In genomic region chr20:1805161-1805581, GRCh38 we compare ENCODE assay signal across 20 cellular contexts.
DNase-seq lines count a peak whose midpoint lies in the region; ATAC-seq, FAIRE-seq and TF ChIP-seq lines count a peak whose summit lies in the region.
"Had no signal": no experiment of that assay in that cellular context is flagged by ENCODE, and none has a peak within 500 bp of the region (broad histone marks: within the 10 kb centered on the region; RNA-seq: fewer than 3 reads in every experiment).

No MANE protein-coding gene starts in this region.

- H3K4me2 ChIP-seq in A549: 0 out of 3 replicates have a peak overlapping the region, but pooled peaks have one; percentile 9
- no peak overlapping the region for H3K4me2 ChIP-seq in PC-9
- H3K4me2 ChIP-seq in neural progenitor cell: peak overlapping the region; percentile 7

- no peak for TF ChIP-seq POLR2A in A549 (IDR thresholded peaks at IDR 0.05; ENCODE audit: low read length)

- no peaks in the 10 kb centered on the region for H3K9me2 ChIP-seq in PC-9 (ENCODE audit: insufficient read depth)

- FAIRE-seq in A549 (lab: Jason Lieb, UNC): no peak

- TF ChIP-seq CTCF in A549 (IDR thresholded peaks at IDR 0.05) (no peak), PC-9 (conservative IDR thresholded peaks at IDR 0.05) (no peak), neural progenitor cell (IDR thresholded peaks at IDR 0.05) (no peak)

- H3K27ac ChIP-seq in A549 (peak overlapping the region in 1 of 2 experiments; percentile 32; a peak in 2 of 6 replicates), PC-9 (no peak overlapping the region), epithelial cell of prostate (peak overlapping the region; percentile 74), neural progenitor cell (no peak overlapping the region)
- H3K27ac ChIP-seq in CD8-positive, alpha-beta memory T cell (ENCODE audit: low read depth, low read length): no peak overlapping the region
- H3K27ac ChIP-seq: thoracic aorta had no signal

- POLR2A ChIA-PET in A549 (lab: Yijun Ruan, JAX) (no interaction called here), PC-9 (lab: Charles Lee; ENCODE audit: unreplicated experiment) (interaction anchor here (1.0 kb wide), 1 partner anchor 37 kb away, joined by 4 read pairs; no protein-coding TSS in a partner anchor)
- POLR2A ChIA-PET in CD8-positive, alpha-beta memory T cell (lab: Charles Lee): no interaction called here

- H3K9ac ChIP-seq in neural progenitor cell: no peak overlapping the region

- no peak overlapping the region for H3K27ac Mint-ChIP-seq in neural progenitor cell
- H3K27ac Mint-ChIP-seq in CD8-positive, alpha-beta memory T cell: no peak overlapping the region
- H3K27ac Mint-ChIP-seq: CD8-positive, alpha-beta T cell; nephron had no signal

- H3K9me3 ChIP-seq in A549 (no peaks in the 10 kb centered on the region), PC-9 (ENCODE audit: insufficient read depth, low read depth) (no peaks in the 10 kb centered on the region), neural progenitor cell (ENCODE audit: low read depth) (no peaks in the 10 kb centered on the region)
- H3K9me3 ChIP-seq in CD8-positive, alpha-beta memory T cell (ENCODE audit: low read length): no peaks in the 10 kb centered on the region
- H3K9me3 ChIP-seq: heart right ventricle, thoracic aorta had no signal

- no peaks in the 10 kb centered on the region for H3K36me3 Mint-ChIP-seq in neural progenitor cell
- H3K36me3 Mint-ChIP-seq in CD8-positive, alpha-beta memory T cell: no peaks in the 10 kb centered on the region
- H3K36me3 Mint-ChIP-seq: CD8-positive, alpha-beta T cell had no signal

- ATAC-seq in A549 (peak in 1 of 2 experiments; percentile 2; a peak in 3 of 6 replicates), GM21528 (IDR thresholded peaks at IDR 0.05; ENCODE audit: low FRiP score, unreplicated experiment) (no peak)
- ATAC-seq: CD8-positive, alpha-beta T cell; heart right ventricle had no signal

- TF ChIP-seq EP300 in A549 (IDR thresholded peaks at IDR 0.05): no peak

- no peaks in the 10 kb centered on the region for H3K9me3 Mint-ChIP-seq in neural progenitor cell
- no peaks in the 10 kb centered on the region for H3K9me3 Mint-ChIP-seq in CD8-positive, alpha-beta memory T cell
- H3K9me3 Mint-ChIP-seq: CD8-positive, alpha-beta T cell; nephron had no signal

- CTCF ChIA-PET in A549 (lab: Yijun Ruan, JAX): interaction anchor here (0.6 to 10.3 kb wide), 12 partner anchors 10 to 367 kb away, joined by 3 to 119 read pairs (median 4); no protein-coding TSS in a partner anchor
- CTCF ChIA-PET in PC-9 (lab: Charles Lee): no interaction called here
- CTCF ChIA-PET in CD8-positive, alpha-beta memory T cell (lab: Charles Lee): no interaction called here

- H4K20me1 ChIP-seq in PC-9 (ENCODE audit: insufficient read depth): no peaks in the 10 kb centered on the region
- H4K20me1 ChIP-seq in neural progenitor cell (ENCODE audit: low read depth): no peaks in the 10 kb centered on the region

- DNase-seq in A549 (ENCODE audit: low read depth in 1 of 2, low spot score in 1 of 2) (no peak), PC-9 (peak; percentile 40 to 44), epithelial cell of prostate (ENCODE audit: low read depth, low spot score) (no peak), neural progenitor cell (ENCODE audit: low spot score) (peak; percentile 51), posterior vena cava (ENCODE audit: low spot score) (no peak), NCI-H2081 (lab: John Stamatoyannopoulos, UW) (no peak)
- DNase-seq in CD8-positive, alpha-beta memory T cell: no peak
- DNase-seq: CD8-positive, alpha-beta T cell; effector memory CD4-positive, alpha-beta T cell; H7; heart right ventricle; KG1; mesenchymal stem cell; NCI-H187 treated with DMSO at 0.1 percent for 48 hours; NCI-H510A; SIG-M5; T-helper 2 cell had no signal

- intact Hi-C loops in PC-9 (cut with micrococcal nuclease; ENCODE audit: unreplicated experiment): loop anchor here (10.0 kb wide), 2 partner anchors 300 to 480 kb away; partner anchors contain the start of genes SDCBP2 and STK35
- intact Hi-C loops in posterior vena cava (cut with DNase I): loop anchor here in 1 of 2 donors (10.0 kb wide), 1 partner anchor 90 kb away; the partner anchor contains the start of gene SIRPA

- no peak overlapping the region for H3K4me3 Mint-ChIP-seq in neural progenitor cell
- no peak overlapping the region for H3K4me3 Mint-ChIP-seq in CD8-positive, alpha-beta memory T cell
- H3K4me3 Mint-ChIP-seq: CD8-positive, alpha-beta T cell had no signal

- H2AFZ ChIP-seq in PC-9 (no peak overlapping the region), neural progenitor cell (replicated peaks) (no peak overlapping the region)

- H3F3A ChIP-seq in PC-9 (ENCODE audit: insufficient read depth, low read depth): peaks cover 17% of the 10 kb centered on the region
- peaks cover 18% of the 10 kb centered on the region for H3F3A ChIP-seq in neural progenitor cell (ENCODE audit: low read depth)

- peaks cover 19% of the 10 kb centered on the region for H3K27me3 Mint-ChIP-seq in neural progenitor cell (ENCODE audit: insufficient read depth, low read depth)
- H3K27me3 Mint-ChIP-seq in CD8-positive, alpha-beta memory T cell: peaks cover 44 to 73% of the 10 kb centered on the region in 2 donors

- TF ChIP-seq RAD21 in A549 (conservative IDR thresholded peaks at IDR 0.05 in 1 of 2, IDR thresholded peaks at IDR 0.05 in 1 of 2): no peak

- no peak overlapping the region for H3K4me3 ChIP-seq in A549
- no peak overlapping the region for H3K4me3 ChIP-seq in PC-9
- no peak overlapping the region for H3K4me3 ChIP-seq in neural progenitor cell
- H3K4me3 ChIP-seq in CD8-positive, alpha-beta memory T cell (ENCODE audit: low read length): no peak overlapping the region
- H3K4me3 ChIP-seq: heart right ventricle, thoracic aorta had no signal

- peaks cover 31% of the 10 kb centered on the region for H3K4me1 ChIP-seq in A549
- peaks cover 37% of the 10 kb centered on the region for H3K4me1 ChIP-seq in PC-9 (replicated peaks; ENCODE audit: insufficient read depth)
- H3K4me1 ChIP-seq in neural progenitor cell: peaks cover 6% of the 10 kb centered on the region
- peaks cover 14% of the 10 kb centered on the region for H3K4me1 ChIP-seq in CD8-positive, alpha-beta memory T cell (ENCODE audit: insufficient read depth, low read length)

- H3K36me3 ChIP-seq in PC-9 (ENCODE audit: low read depth) (no peaks in the 10 kb centered on the region), neural progenitor cell (no peaks in the 10 kb centered on the region)
- H3K36me3 ChIP-seq in CD8-positive, alpha-beta memory T cell (ENCODE audit: insufficient read depth, low read length): no peaks in the 10 kb centered on the region
- H3K36me3 ChIP-seq: heart right ventricle, thoracic aorta had no signal

- BruUV-seq in PC-9 (replicated peaks; lab: Mats Ljungman, UMichigan): no TSS peak

- H3K4me1 Mint-ChIP-seq in neural progenitor cell: peaks cover 25% of the 10 kb centered on the region
- peaks cover 6 to 16% (median 16%) of the 10 kb centered on the region in 3 donors for H3K4me1 Mint-ChIP-seq in CD8-positive, alpha-beta memory T cell

- no peaks in the 10 kb centered on the region for H3K79me2 ChIP-seq in PC-9 (ENCODE audit: low read depth)
- H3K79me2 ChIP-seq in neural progenitor cell (ENCODE audit: low read depth): no peaks in the 10 kb centered on the region

- H3K27me3 ChIP-seq in PC-9 (ENCODE audit: insufficient read depth, low read depth) (no peaks in the 10 kb centered on the region), neural progenitor cell (peaks cover 49% of the 10 kb centered on the region)
- H3K27me3 ChIP-seq in CD8-positive, alpha-beta memory T cell (ENCODE audit: insufficient read depth, low read length, poor library complexity, severe bottlenecking): peaks cover 30% of the 10 kb centered on the region

- WGBS in A549 (ENCODE audit: missing lambda C conversion rate): 81% methylated on average over 4 of the region's 4 CpGs

TF ChIP-seq in A549, 52 proteins besides CTCF, POLR2A, EP300 and RAD21:
- TF ChIP-seq ZC3H11A (IDR thresholded peaks at IDR 0.05) (no peak), NR3C1 (IDR thresholded peaks at IDR 0.05) (no peak), BHLHE40 (IDR thresholded peaks at IDR 0.05; ENCODE audit: low read depth, low read length) (no peak), GATA3 (IDR thresholded peaks at IDR 0.05; ENCODE audit: borderline replicate concordance) (peak; percentile 15; the same call in 1 of the 2 replicates)
TF ChIP-seq in A549: peak in this region for 1.

Comparison
In these comparisons a context has a peak if more than half of its experiments do, and no peak if none do; other contexts are left out.
1. DNase-seq: peak in PC-9 (2 of 2) and neural progenitor cell (single experiment); none in A549 (0 of 2), epithelial cell of prostate (single experiment), posterior vena cava (single experiment), NCI-H2081 (0 of 2) and CD8-positive, alpha-beta memory T cell (0 of 5).